ENCODE assay signal across 8 cellular contexts in the genomic region with DNA sequence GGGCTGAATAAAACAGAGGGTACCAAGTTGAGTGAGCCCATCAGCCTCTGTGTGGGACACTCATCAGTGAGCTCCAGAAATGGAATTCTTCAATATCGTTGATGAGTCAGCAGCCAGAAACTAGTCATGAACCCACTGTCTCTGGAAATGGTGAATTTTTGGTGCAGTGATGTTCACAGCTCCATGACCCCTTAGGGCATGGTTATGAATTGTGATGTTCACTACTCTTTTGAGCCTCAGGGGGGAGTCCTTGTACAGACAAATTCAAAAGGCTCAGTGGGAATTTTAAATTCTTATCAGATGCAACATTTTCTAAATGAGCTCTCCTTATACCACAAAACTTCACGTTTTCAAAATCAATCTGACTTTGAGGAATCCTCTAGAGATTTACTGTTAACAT.
DNase-seq lines count a peak whose midpoint lies in the region; ATAC-seq and TF ChIP-seq lines count a peak whose summit lies in the region.

No MANE protein-coding gene starts in this region.

- TF ChIP-seq CTCF in LNCAP (IDR thresholded peaks at IDR 0.05) (peak; percentile 58), VCaP (conservative IDR thresholded peaks at IDR 0.05) (peak; percentile 74)

- DNase-seq in NCI-H2107 (lab: John Stamatoyannopoulos, UW), result peak; percentile 14
- DNase-seq in NCI-H2107 treated with DMSO at 0.1 percent for 48 hours (lab: John Stamatoyannopoulos, UW; ENCODE audit: unreplicated experiment), result no peak
- DNase-seq in kidney tubule cell (ENCODE audit: low spot score), result peak; percentile 68
- no peak for DNase-seq in naive thymus-derived CD8-positive, alpha-beta T cell
- DNase-seq in HuH-7.5 (ENCODE audit: low spot score), result no peak

- no peak overlapping the region for H3K27ac Mint-ChIP-seq in naive thymus-derived CD8-positive, alpha-beta T cell

- H3K36me3 Mint-ChIP-seq in naive thymus-derived CD8-positive, alpha-beta T cell, result no peaks in the 10 kb centered on the region

- H3K27ac ChIP-seq in VCaP, result no peak overlapping the region

- no peaks in the 10 kb centered on the region for H3K4me1 Mint-ChIP-seq in naive thymus-derived CD8-positive, alpha-beta T cell

- peaks cover 0 to 8% (median 2%) of the 10 kb centered on the region in 5 donors for H3K27me3 Mint-ChIP-seq in naive thymus-derived CD8-positive, alpha-beta T cell

- H3K9me3 Mint-ChIP-seq in naive thymus-derived CD8-positive, alpha-beta T cell, result no peaks in the 10 kb centered on the region

- POLR2A ChIA-PET in naive thymus-derived CD8-positive, alpha-beta T cell (lab: Charles Lee), result no interaction called here

- no peak overlapping the region for H3K4me3 Mint-ChIP-seq in naive thymus-derived CD8-positive, alpha-beta T cell

- ATAC-seq in naive thymus-derived CD8-positive, alpha-beta T cell, result no peak
- no peak for ATAC-seq in GM19035 (IDR thresholded peaks at IDR 0.05; ENCODE audit: unreplicated experiment)

Comparison
In these comparisons a context has a peak if more than half of its experiments do, and no peak if none do; other contexts are left out.
1. DNase-seq: peak in NCI-H2107 (single experiment) and kidney tubule cell (single experiment); none in NCI-H2107 treated with DMSO at 0.1 percent for 48 hours (single experiment), naive thymus-derived CD8-positive, alpha-beta T cell (0 of 10) and HuH-7.5 (single experiment).